Comparison of ENCODE assay signal across 12 cellular contexts in the genomic region with DNA sequence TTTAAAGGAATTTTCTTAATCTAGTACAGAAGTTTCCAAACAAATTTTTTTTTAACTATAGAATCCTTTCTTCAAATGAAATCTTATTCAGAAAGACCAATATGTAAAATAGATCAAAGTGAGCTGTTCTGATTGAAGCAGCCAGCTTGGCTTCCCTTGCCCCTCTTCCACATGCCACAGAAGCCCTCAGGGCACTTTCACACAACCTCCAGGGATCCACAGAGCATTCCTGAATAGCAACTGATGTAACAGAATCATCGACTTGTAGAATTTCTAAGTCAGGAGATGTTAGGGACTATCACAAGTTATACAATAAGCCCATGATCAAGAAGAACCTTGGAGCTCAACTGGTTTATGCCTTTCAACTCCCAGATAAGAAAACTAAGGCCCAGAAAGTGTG.
DNase-seq lines count a peak whose midpoint lies in the region; TF ChIP-seq lines count a peak whose summit lies in the region.
"Had no signal": no experiment of that assay in that cellular context is flagged by ENCODE, and none has a peak within 500 bp of the region (broad histone marks: within the 10 kb centered on the region; RNA-seq: fewer than 3 reads in every experiment).

No MANE protein-coding gene starts in this region.

- H3K79me1 ChIP-seq in H9 (ENCODE audit: insufficient read depth, low read depth, low read length, poor library complexity, severe bottlenecking) (no peaks in the 10 kb centered on the region), mesendoderm (ENCODE audit: low read length) (no peaks in the 10 kb centered on the region)

- H3K14ac ChIP-seq in H9 (ENCODE audit: insufficient read depth, low read length), result no peak overlapping the region

- H3K27me3 ChIP-seq in H9 (ENCODE audit: insufficient read depth, low read length) (no peaks in the 10 kb centered on the region), mesendoderm (ENCODE audit: insufficient read depth, low read length, poor library complexity) (no peaks in the 10 kb centered on the region), tibial artery (no peaks in the 10 kb centered on the region)

- no peaks in the 10 kb centered on the region for H4K20me1 ChIP-seq in H9 (ENCODE audit: control insufficient read depth, insufficient read depth, insufficient read length)

- H2BK120ac ChIP-seq in H9 (ENCODE audit: low read depth, low read length, poor library complexity, severe bottlenecking), result no peak overlapping the region
- H2BK120ac ChIP-seq in mesendoderm (ENCODE audit: low read depth, low read length), result no peak overlapping the region

- no peak overlapping the region for H2BK5ac ChIP-seq in H9 (ENCODE audit: insufficient read length, low read length)
- no peak overlapping the region for H2BK5ac ChIP-seq in mesendoderm (ENCODE audit: low read length)

- DNase-seq in H9, result peak; percentile 35
- DNase-seq in foreskin melanocyte, result peak; percentile 4
- DNase-seq in mesendoderm, result peak; percentile 85
- DNase-seq in NCI-H1436 (lab: John Stamatoyannopoulos, UW), result no peak
- DNase-seq in tibial artery, result no peak
- DNase-seq in NCI-H774 (lab: John Stamatoyannopoulos, UW), result no peak
- DNase-seq: Caco-2; CD8-positive, alpha-beta T cell; DND-41; GF-D8 had no signal

- no peak overlapping the region for H2AK5ac ChIP-seq in H9 (ENCODE audit: insufficient read length, low read length)
- no peak overlapping the region for H2AK5ac ChIP-seq in mesendoderm (ENCODE audit: low read length)

- WGBS in H9 (ENCODE audit: extremely low coverage, insufficient read length, low lambda C conversion rate), result no CpG with 5 or more reads among the region's 1 CpG
- WGBS in mesendoderm (ENCODE audit: extremely low coverage, insufficient coverage, low lambda C conversion rate), result no CpG with 5 or more reads among the region's 1 CpG

- no peak overlapping the region for H3K4me2 ChIP-seq in H9 (ENCODE audit: insufficient read depth, insufficient read length, low read length)
- no peak overlapping the region for H3K4me2 ChIP-seq in mesendoderm (ENCODE audit: low read length)
- H3K4me2 ChIP-seq: A549 had no signal

- no peaks in the 10 kb centered on the region for H3K9me3 Mint-ChIP-seq in H9
- H3K9me3 Mint-ChIP-seq: CD8-positive, alpha-beta T cell had no signal

- H3K9me3 ChIP-seq in H9 (ENCODE audit: control insufficient read depth, low read depth, low read length) (no peaks in the 10 kb centered on the region), tibial artery (no peaks in the 10 kb centered on the region)
- H3K9me3 ChIP-seq: A549, Caco-2 had no signal

- peaks cover 0 to 3% of the 10 kb centered on the region in 2 experiments; a peak in 2 of 4 replicates for H3K4me1 Mint-ChIP-seq in H9
- H3K4me1 Mint-ChIP-seq: CD14-positive monocyte had no signal

- H3K4me3 Mint-ChIP-seq in H9, result no peak overlapping the region
- H3K4me3 Mint-ChIP-seq: CD14-positive monocyte; CD8-positive, alpha-beta T cell had no signal

- H3K27ac ChIP-seq in H9 (ENCODE audit: insufficient read length, low read depth, low read length) (no peak overlapping the region), mesendoderm (ENCODE audit: low read depth, low read length) (no peak overlapping the region), tibial artery (no peak overlapping the region)
- H3K27ac ChIP-seq: A549 had no signal

- no peak overlapping the region for H3K4ac ChIP-seq in H9 (ENCODE audit: low read depth, low read length)
- H3K4ac ChIP-seq in mesendoderm (ENCODE audit: low read depth, low read length), result no peak overlapping the region

- H4K5ac ChIP-seq in H9 (ENCODE audit: insufficient read length, low read depth, low read length) (no peak overlapping the region), mesendoderm (ENCODE audit: low read length) (no peak overlapping the region)

- H2BK15ac ChIP-seq in H9 (ENCODE audit: low read depth, low read length) (no peak overlapping the region), mesendoderm (replicated peaks; ENCODE audit: low read depth) (no peak overlapping the region)

- no peak overlapping the region for H2AFZ ChIP-seq in H9 (ENCODE audit: low read length)

- H3K56ac ChIP-seq in H9 (ENCODE audit: insufficient read length, low read depth, low read length) (no peak overlapping the region), mesendoderm (ENCODE audit: low read length) (no peak overlapping the region)

- TF ChIP-seq CTCF in H9 (conservative IDR thresholded peaks at IDR 0.05), result no peak
- TF ChIP-seq CTCF in tibial artery (IDR thresholded peaks at IDR 0.05), result no peak

- no peak overlapping the region for H4K8ac ChIP-seq in H9 (replicated peaks; ENCODE audit: insufficient read length, low read depth, low read length)
- no peak overlapping the region for H4K8ac ChIP-seq in mesendoderm (ENCODE audit: low read depth, low read length)

- no peaks in the 10 kb centered on the region for H3K36me3 ChIP-seq in mesendoderm (ENCODE audit: control insufficient read depth, insufficient read depth, low read length)
- no peaks in the 10 kb centered on the region for H3K36me3 ChIP-seq in tibial artery

- H3K79me2 ChIP-seq in H9 (ENCODE audit: insufficient read depth, low read length), result no peaks in the 10 kb centered on the region
- no peaks in the 10 kb centered on the region for H3K79me2 ChIP-seq in mesendoderm (ENCODE audit: control insufficient read depth, insufficient read depth, low read length)

- H3K4me1 ChIP-seq in H9 (ENCODE audit: insufficient read depth, low read length) (no peaks in the 10 kb centered on the region; the same call in 1 of the 2 replicates), mesendoderm (ENCODE audit: control insufficient read depth, low read depth, low read length) (no peaks in the 10 kb centered on the region), tibial artery (no peaks in the 10 kb centered on the region)
- H3K4me1 ChIP-seq: A549, Caco-2 had no signal

- no peaks in the 10 kb centered on the region for H3K27me3 Mint-ChIP-seq in H9 (ENCODE audit: low read depth)

- H3K9ac ChIP-seq in H9 (ENCODE audit: extremely low read depth, insufficient read length, low read length) (no peak overlapping the region), mesendoderm (ENCODE audit: low read length) (no peak overlapping the region)

- H2BK12ac ChIP-seq in H9 (ENCODE audit: insufficient read length, low read depth, low read length), result no peak overlapping the region

- no peak overlapping the region for H2BK20ac ChIP-seq in H9 (ENCODE audit: low read depth, low read length, poor library complexity, severe bottlenecking)

- H3K18ac ChIP-seq in H9 (ENCODE audit: insufficient read length, low read depth, low read length) (no peak overlapping the region), mesendoderm (ENCODE audit: low read length) (no peak overlapping the region)

- H3K36me3 Mint-ChIP-seq in H9 (ENCODE audit: insufficient read depth in 1 of 3, low read depth in 3 of 3), result no peaks in the 10 kb centered on the region
- H3K36me3 Mint-ChIP-seq: CD14-positive monocyte; CD8-positive, alpha-beta T cell had no signal

- no peak overlapping the region for H3K27ac Mint-ChIP-seq in H9
- H3K27ac Mint-ChIP-seq: CD14-positive monocyte; CD8-positive, alpha-beta T cell had no signal

- H3K4me3 ChIP-seq in mesendoderm (ENCODE audit: low read length) (no peak overlapping the region), tibial artery (no peak overlapping the region)
- H3K4me3 ChIP-seq: A549 had no signal

- no peak overlapping the region for H3T11ph ChIP-seq in H9 (ENCODE audit: low read length)

- intact Hi-C loops in tibial artery (cut with DNase I; ENCODE audit: low total_unique reads), result no loop called here

- H4K91ac ChIP-seq in H9 (ENCODE audit: insufficient read length, low read depth, low read length), result no peak overlapping the region

- no peak overlapping the region for H3K23ac ChIP-seq in H9 (ENCODE audit: insufficient read length, low read depth, low read length)
- no peak overlapping the region for H3K23ac ChIP-seq in mesendoderm (ENCODE audit: low read length)

- H3K23me2 ChIP-seq in H9 (ENCODE audit: insufficient read length, low read depth, low read length, poor library complexity, severe bottlenecking), result no peaks in the 10 kb centered on the region

Comparison
In these comparisons a context has a peak if more than half of its experiments do, and no peak if none do; other contexts are left out.
1. DNase-seq: peak in H9 (single experiment), foreskin melanocyte (single experiment) and mesendoderm (single experiment); none in NCI-H1436 (single experiment), tibial artery (0 of 2) and NCI-H774 (single experiment).